7 cellular contexts compared by ENCODE assay signal in genomic region chr22:44497218-44497903, GRCh38. TPM values are rescaled to one million over a fixed set of nuclear protein-coding genes. Genes with fewer than 3 reads are reported as not detected.
A peak's percentile ranks its signal among the peaks of the same experiment; 100 is the strongest.
DNase-seq lines count a peak whose midpoint lies in the region; ATAC-seq and TF ChIP-seq lines count a peak whose summit lies in the region.

No MANE protein-coding gene starts in this region.

- peaks cover 0 to 2% of the 10 kb centered on the region in 2 donors for H3K9me3 Mint-ChIP-seq in natural killer cell

- H3K27me3 Mint-ChIP-seq in natural killer cell (ENCODE audit: low read depth in 2 of 2) = peaks cover under 1 to 5% of the 10 kb centered on the region in 2 donors

- H3K4me1 ChIP-seq in SJCRH30 (no peaks in the 10 kb centered on the region), esophagus (ENCODE audit: control insufficient read depth in 2 of 2, insufficient read depth in 2 of 2, low read length in 1 of 2) (peaks cover 11 to 15% of the 10 kb centered on the region in 2 donors)

- H3K36me3 ChIP-seq in SJCRH30 (no peaks in the 10 kb centered on the region), esophagus (ENCODE audit: control insufficient read depth in 2 of 2, insufficient read depth in 2 of 2, low read length in 1 of 2) (peaks cover 0 to 3% of the 10 kb centered on the region in 2 donors)

- no peaks in the 10 kb centered on the region for H3K36me3 Mint-ChIP-seq in natural killer cell

- TF ChIP-seq CTCF in natural killer cell (IDR thresholded peaks at IDR 0.05) = no peak

- H3K27ac ChIP-seq in SJCRH30 = peak overlapping the region; percentile 9; the same call in 1 of the 2 replicates
- peak overlapping the region; percentile 43 to 72 for H3K27ac ChIP-seq in esophagus (ENCODE audit: low read depth in 2 of 2, low read length in 1 of 2)

- no peaks in the 10 kb centered on the region for H3K27me3 ChIP-seq in SJCRH30
- no peaks in the 10 kb centered on the region for H3K27me3 ChIP-seq in esophagus (ENCODE audit: control insufficient read depth in 1 of 2, insufficient read depth in 2 of 2, low read length in 2 of 2)

- DNase-seq in SJCRH30 (no peak), natural killer cell (no peak), kidney glomerular epithelial cell (lab: John Stamatoyannopoulos, UW) (no peak), SIG-M5 (lab: John Stamatoyannopoulos, UW) (no peak)

- intact Hi-C loops in natural killer cell (cut with micrococcal nuclease) = loop anchor here (10.0 kb wide), 1 partner anchor 543 kb away; the partner anchor contains the start of gene SAMM50

- peaks cover 36 to 54% of the 10 kb centered on the region in 2 donors for H3K4me1 Mint-ChIP-seq in natural killer cell

- H3K9me3 ChIP-seq in SJCRH30 (replicated peaks) = no peaks in the 10 kb centered on the region
- no peaks in the 10 kb centered on the region for H3K9me3 ChIP-seq in esophagus (ENCODE audit: control insufficient read depth in 2 of 2, insufficient read depth in 1 of 2, low read depth in 1 of 2, low read length in 1 of 2)

- WGBS in esophagus, 2 donors = 35 to 38% methylated on average over 49 of the region's 49 CpGs

- peak overlapping the region; percentile 85 to 95 for H3K27ac Mint-ChIP-seq in natural killer cell

- H3K4me3 ChIP-seq in SJCRH30 (peak overlapping the region; percentile 85), esophagus (ENCODE audit: low read depth in 1 of 2, low read length in 2 of 2) (peak overlapping the region; percentile 62 to 74)

- H3K4me3 Mint-ChIP-seq in natural killer cell = peak overlapping the region; percentile 79

- ATAC-seq in GM21723 (IDR thresholded peaks at IDR 0.05; ENCODE audit: unreplicated experiment) = peak; percentile 8
- ATAC-seq in natural killer cell = no peak
- no peak for ATAC-seq in GM18519 (IDR thresholded peaks at IDR 0.05; ENCODE audit: low FRiP score, unreplicated experiment)

RNA-seq across cellular contexts. Expression of gene RTL6, which starts 0.7 kb away (rescaled TPM):
- 17.0 and 17.3 TPM in 2 replicates for total RNA-seq in SJCRH30 (2014; rRNA removed; shearing (Covaris generic))
- polyA plus RNA-seq in esophagus = 1 to 10 TPM; 1.3 to 3.8 TPM
- total RNA-seq in natural killer cell = 10 to 100 TPM; 18.7 to 28.0 (median 18.7) TPM
